22 cellular contexts compared by ENCODE assay signal in genomic region chr3:39432342-39432741, GRCh38. TPM values are rescaled to one million over a fixed set of nuclear protein-coding genes. Genes with fewer than 3 reads are reported as not detected.
"Had no signal": no experiment of that assay in that cellular context is flagged by ENCODE, and none has a peak within 500 bp of the region (broad histone marks: within the 10 kb centered on the region; RNA-seq: fewer than 3 reads in every experiment).

No MANE protein-coding gene starts in this region.

- DNase-seq: activated CD4-positive, alpha-beta T cell treated with anti-CD3 and anti-CD28 coated beads for 48 hours; activated CD4-positive, alpha-beta T cell treated with anti-CD3 and anti-CD28 coated beads, Interleukin-2, amount 50 U/mL, for 4 hours; activated CD4-positive, CD25-positive, alpha-beta regulatory T cell treated with anti-CD3 and anti-CD28 coated beads, Interleukin-2, amount 50 U/mL, for 72 hours; activated CD8-positive, alpha-beta memory T cell treated with anti-CD3 and anti-CD28 coated beads, Interleukin-2, amount 50 U/mL, for 48 hours; activated CD8-positive, alpha-beta T cell treated with anti-CD3 and anti-CD28 coated beads, Interleukin-2, amount 10 ng/mL, durations not matched to agents 7 days and 5 days; activated naive CD4-positive, alpha-beta T cell treated with anti-CD3 and anti-CD28 coated beads, Interleukin-2, amount 50 U/mL, for 16 hours; activated naive CD8-positive, alpha-beta T cell treated with anti-CD3 and anti-CD28 coated beads, Interleukin-2, amount 10 ng/mL, durations not matched to agents 7 days and 5 days; activated T-cell treated with anti-CD3 and anti-CD28 coated beads, Interleukin-2, amount 50 U/mL, for 1 hour; adrenal gland; anterior cingulate cortex; NCI-H1048; NCI-H1930; NCI-H2107; NCI-H2171 treated with DMSO at 0.1 percent for 48 hours; NCI-H345; NCI-H524; PC-9; SHP77 treated with DMSO at 0.1 percent for 48 hours had no signal

- H3K27ac ChIP-seq: adrenal gland, PC-9 had no signal

- H3K4me3 Mint-ChIP-seq: activated CD8-positive, alpha-beta T cell treated with anti-CD3 and anti-CD28 coated beads, Interleukin-2, amount 10 ng/mL, durations not matched to agents 7 days and 5 days; activated naive CD8-positive, alpha-beta T cell treated with anti-CD3 and anti-CD28 coated beads, Interleukin-2, amount 10 ng/mL, durations not matched to agents 7 days and 5 days; central memory CD8-positive, alpha-beta T cell; T-helper 1 cell treated with Interleukin-12 subunit alpha and Interleukin-12 subunit beta and Interleukin-4 antibody, amounts not matched to agents 30 μg/mL and 1 μg/mL, for 36 hours; WTC11 had no signal

- ATAC-seq: activated CD8-positive, alpha-beta T cell treated with anti-CD3 and anti-CD28 coated beads, Interleukin-2, amount 10 ng/mL, durations not matched to agents 7 days and 5 days; WTC11 had no signal

- H3K4me1 Mint-ChIP-seq: central memory CD8-positive, alpha-beta T cell had no signal

- H3K9me3 ChIP-seq: adrenal gland had no signal

- H3K9me3 Mint-ChIP-seq: activated naive CD8-positive, alpha-beta T cell treated with anti-CD3 and anti-CD28 coated beads, Interleukin-2, amount 10 ng/mL, durations not matched to agents 7 days and 5 days; central memory CD8-positive, alpha-beta T cell; T-helper 1 cell treated with Interleukin-12 subunit alpha and Interleukin-12 subunit beta and Interleukin-4 antibody, amounts not matched to agents 30 μg/mL and 1 μg/mL, for 36 hours; WTC11 had no signal

- H3K36me3 Mint-ChIP-seq: activated naive CD8-positive, alpha-beta T cell treated with anti-CD3 and anti-CD28 coated beads, Interleukin-2, amount 10 ng/mL, durations not matched to agents 7 days and 5 days; WTC11 had no signal

- H3K27ac Mint-ChIP-seq: activated CD8-positive, alpha-beta T cell treated with anti-CD3 and anti-CD28 coated beads, Interleukin-2, amount 10 ng/mL, durations not matched to agents 7 days and 5 days; activated naive CD8-positive, alpha-beta T cell treated with anti-CD3 and anti-CD28 coated beads, Interleukin-2, amount 10 ng/mL, durations not matched to agents 7 days and 5 days; T-helper 1 cell treated with Interleukin-12 subunit alpha and Interleukin-12 subunit beta and Interleukin-4 antibody, amounts not matched to agents 30 μg/mL and 1 μg/mL, for 36 hours; WTC11 had no signal

- H3K4me1 ChIP-seq: adrenal gland had no signal

- H3K36me3 ChIP-seq: adrenal gland had no signal

- H3K4me3 ChIP-seq: adrenal gland, PC-9 had no signal

- H3K4me2 ChIP-seq: PC-9 had no signal

- H2AFZ ChIP-seq: PC-9 had no signal

- H3K27me3 ChIP-seq: adrenal gland had no signal

RNA-seq across cellular contexts. Expression of gene MOBP, which starts 35.1 kb away (rescaled TPM):
- total RNA-seq: activated CD8-positive, alpha-beta T cell treated with anti-CD3 and anti-CD28 coated beads, Interleukin-2, amount 10 ng/mL, durations not matched to agents 7 days and 5 days; activated naive CD8-positive, alpha-beta T cell treated with anti-CD3 and anti-CD28 coated beads, Interleukin-2, amount 10 ng/mL, durations not matched to agents 7 days and 5 days; PC-9; SK-MEL-5 had no signal
